In the genomic region with DNA sequence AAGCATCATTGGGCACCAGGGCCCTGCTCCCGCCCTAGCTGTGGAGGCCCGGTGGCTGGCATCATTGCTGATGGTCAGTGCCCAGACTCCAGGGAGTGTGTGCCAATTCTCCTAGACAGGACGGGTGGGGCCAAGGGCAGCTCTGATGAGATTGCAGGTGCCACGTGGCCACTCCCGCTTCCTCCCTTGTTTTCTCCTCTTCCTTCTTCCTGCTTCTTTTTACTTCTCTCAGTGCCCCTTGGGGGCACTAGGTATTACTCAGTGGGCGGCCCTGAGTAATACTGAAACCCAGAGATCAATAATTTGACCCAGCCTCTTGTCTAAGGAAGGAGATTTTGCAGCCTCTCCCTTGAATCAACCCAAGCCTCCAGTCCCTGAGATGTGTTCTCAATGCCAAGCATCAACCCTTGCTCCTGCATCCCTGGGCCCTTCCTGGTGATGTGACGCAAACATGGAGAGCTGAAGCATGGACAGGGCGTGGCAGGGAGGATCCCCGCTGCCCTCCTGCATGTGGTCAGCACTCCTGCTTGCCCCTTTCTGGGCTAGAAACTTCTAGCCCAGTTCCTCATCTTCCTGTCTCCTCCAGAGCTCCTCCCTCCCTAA, we compare ENCODE assay signal across 11 cellular contexts. TPM values are rescaled to one million over a fixed set of nuclear protein-coding genes. Genes with fewer than 3 reads are reported as not detected.
DNase-seq lines count a peak whose midpoint lies in the region; ATAC-seq and TF ChIP-seq lines count a peak whose summit lies in the region.
"Had no signal": no experiment of that assay in that cellular context is flagged by ENCODE, and none has a peak within 500 bp of the region (broad histone marks: within the 10 kb centered on the region; RNA-seq: fewer than 3 reads in every experiment).

No MANE protein-coding gene starts in this region.

- peaks cover 7% of the 10 kb centered on the region for H3K4me1 Mint-ChIP-seq in T-helper 2 cell treated with Interferon-gamma antibody and Interleukin-4, amounts not matched to agents 5 μg/mL and 100 μg/mL, for 36 hours (ENCODE audit: low read depth)

- TF ChIP-seq CTCF in psoas muscle (IDR thresholded peaks at IDR 0.05): no peak

- 41 to 57% (median 47%) methylated on average over 9 of the region's 9 CpGs for WGBS in psoas muscle, 3 donors

- no peak overlapping the region for H3K27ac ChIP-seq in psoas muscle
- H3K27ac ChIP-seq: cardiac muscle cell, SJSA1, tibial artery had no signal

- DNase-seq in G401 (ENCODE audit: low spot score) (peak; percentile 97), NCI-H226 (peak; percentile 40), globus pallidus (ENCODE audit: low spot score) (peak; percentile 82), psoas muscle (peak; percentile 1 to 10), NCI-H1930 (lab: John Stamatoyannopoulos, UW) (no peak), HuH-7.5 (ENCODE audit: low spot score) (no peak), DMS153 treated with DMSO at 0.1 percent for 48 hours (lab: John Stamatoyannopoulos, UW; ENCODE audit: unreplicated experiment) (no peak)
- DNase-seq in T-helper 2 cell treated with Interferon-gamma antibody and Interleukin-4, amounts not matched to agents 5 μg/mL and 100 μg/mL, for 36 hours (ENCODE audit: low spot score): no peak

- H3K36me3 ChIP-seq in psoas muscle (ENCODE audit: insufficient read depth in 1 of 2, low read depth in 1 of 2): no peaks in the 10 kb centered on the region
- H3K36me3 ChIP-seq: cardiac muscle cell, SJSA1 had no signal

- no peak overlapping the region for H3K27ac Mint-ChIP-seq in T-helper 2 cell treated with Interferon-gamma antibody and Interleukin-4, amounts not matched to agents 5 μg/mL and 100 μg/mL, for 36 hours

- intact Hi-C loops in psoas muscle (cut with DNase I): loop anchor here in 1 of 2 donors (5.0 kb wide), 1 partner anchor 45 kb away; no protein-coding TSS in a partner anchor

- H3K27me3 Mint-ChIP-seq in T-helper 2 cell treated with Interferon-gamma antibody and Interleukin-4, amounts not matched to agents 5 μg/mL and 100 μg/mL, for 36 hours (ENCODE audit: low read depth): peaks cover 17% of the 10 kb centered on the region

- no peaks in the 10 kb centered on the region for H3K9me3 Mint-ChIP-seq in T-helper 2 cell treated with Interferon-gamma antibody and Interleukin-4, amounts not matched to agents 5 μg/mL and 100 μg/mL, for 36 hours

- no peaks in the 10 kb centered on the region for H3K36me3 Mint-ChIP-seq in T-helper 2 cell treated with Interferon-gamma antibody and Interleukin-4, amounts not matched to agents 5 μg/mL and 100 μg/mL, for 36 hours (ENCODE audit: low read depth)

- H3K4me3 ChIP-seq in psoas muscle: no peak overlapping the region
- H3K4me3 ChIP-seq: cardiac muscle cell, SJSA1, tibial artery had no signal

- no peaks in the 10 kb centered on the region for H3K4me1 ChIP-seq in psoas muscle

- H3K4me3 Mint-ChIP-seq in T-helper 2 cell treated with Interferon-gamma antibody and Interleukin-4, amounts not matched to agents 5 μg/mL and 100 μg/mL, for 36 hours: no peak overlapping the region

- in situ Hi-C loops in G401 (cut with HindIII; ENCODE audit: low sequenced_read_pairs): no loop called here

- ATAC-seq in psoas muscle: peak in 2 of 4 donors; percentile 34 to 49

- H3K27me3 ChIP-seq in psoas muscle (ENCODE audit: insufficient read depth in 3 of 3, low read length in 2 of 3): peaks cover 0 to 11% (median 0%) of the 10 kb centered on the region in 3 donors
- H3K27me3 ChIP-seq: cardiac muscle cell, SJSA1, tibial artery had no signal

- no peaks in the 10 kb centered on the region for H3K9me3 ChIP-seq in psoas muscle
- H3K9me3 ChIP-seq: SJSA1, tibial artery had no signal

RNA-seq across cellular contexts. Expression of gene CDK18, which starts 32.4 kb away (rescaled TPM):
- total RNA-seq in G401 (2014; rRNA removed; shearing (Covaris generic)): 4.0 and 6.6 TPM in 2 replicates
- total RNA-seq in psoas muscle: 10 to 100 TPM in 1 of 4 donors, 1 to 10 TPM in 3; 3.9 to 11.9 (median 6.0) TPM
- 1 to 10 TPM; 1.5 to 2.1 (median 1.6) TPM for polyA plus RNA-seq in psoas muscle

Comparison
In these comparisons a context has a peak if more than half of its experiments do, and no peak if none do; other contexts are left out.
1. DNase-seq: peak in G401 (single experiment), NCI-H226 (single experiment), globus pallidus (single experiment) and psoas muscle (2 of 2); none in NCI-H1930 (0 of 2), T-helper 2 cell treated with Interferon-gamma antibody and Interleukin-4, amounts not matched to agents 5 μg/mL and 100 μg/mL, for 36 hours (single experiment), HuH-7.5 (single experiment) and DMS153 treated with DMSO at 0.1 percent for 48 hours (single experiment).